In the genomic region with DNA sequence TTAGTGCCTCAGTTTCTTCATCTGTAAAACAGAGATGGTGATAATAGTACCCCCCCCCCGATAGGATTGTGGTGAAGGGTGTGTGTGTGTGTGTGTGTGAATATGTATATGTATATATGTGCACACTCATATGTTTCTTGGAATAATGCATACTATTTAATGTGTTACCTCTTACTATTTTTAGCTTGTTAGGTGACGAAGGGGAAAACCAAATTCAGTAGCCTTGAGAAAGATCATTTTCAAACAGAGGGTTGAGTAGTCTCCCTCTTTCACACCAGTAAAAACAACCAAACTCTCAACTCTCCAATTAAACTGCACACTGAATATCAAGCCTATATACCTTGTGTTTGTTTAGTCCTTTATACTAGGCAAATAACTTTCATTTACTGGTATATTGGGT, we compare ENCODE assay signal across 32 cellular contexts.
"Had no signal": no experiment of that assay in that cellular context is flagged by ENCODE, and none has a peak within 500 bp of the region (broad histone marks: within the 10 kb centered on the region; RNA-seq: fewer than 3 reads in every experiment).

No MANE protein-coding gene starts in this region.

- ATAC-seq: activated CD8-positive, alpha-beta T cell treated with anti-CD3 and anti-CD28 coated beads, Interleukin-2, amount 10 ng/mL, durations not matched to agents 7 days and 5 days had no signal

- FAIRE-seq: bronchial epithelial cell, RCC 7860 had no signal

- H3K4me3 ChIP-seq: adrenal gland, PC-9 had no signal

- H2AFZ ChIP-seq: PC-9 had no signal

- H3K36me3 ChIP-seq: adrenal gland had no signal

- H3K27me3 ChIP-seq: adrenal gland had no signal

- DNase-seq: activated CD4-positive, alpha-beta T cell treated with anti-CD3 and anti-CD28 coated beads, Interleukin-2, amount 10 ng/mL, durations not matched to agents 7 days and 5 days; activated CD4-positive, alpha-beta T cell treated with anti-CD3 and anti-CD28 coated beads, Interleukin-2, amount 50 U/mL, for 48 hours; activated CD8-positive, alpha-beta T cell treated with anti-CD3 and anti-CD28 coated beads, Interleukin-2, amount 10 ng/mL, durations not matched to agents 7 days and 5 days; activated gamma-delta T cell; activated naive CD4-positive, alpha-beta T cell treated with Interleukin-2 at 50 U/mL for 16 hours; activated naive CD8-positive, alpha-beta T cell treated with anti-CD3 and anti-CD28 coated beads, Interleukin-2, amount 10 ng/mL, durations not matched to agents 7 days and 5 days; activated T-cell treated with anti-CD3 and anti-CD28 coated beads, Interleukin-2, amount 50 U/mL, for 24 hours; Kasumi-1; KG1; MM.1S; MV-4-11; NCI-H1092 treated with DMSO at 0.1 percent for 48 hours; NCI-H1417; NCI-H146; NCI-H187; NCI-H2029 treated with DMSO at 0.1 percent for 48 hours; NCI-H2107; NCI-H2171; NCI-H510A; NCI-H526; NCI-H748 treated with DMSO at 0.1 percent for 48 hours; NK-92 treated with Interleukin-12 subunit alpha and Interleukin-12 subunit beta, amount 100 ng/mL, for 24 hours; PC-9; SIG-M5; SW 1271; T-helper 1 cell; T-helper 2 cell; T-helper 9 cell had no signal

- H3K9me3 ChIP-seq: adrenal gland had no signal

- H3K4me2 ChIP-seq: PC-9 had no signal

- H3K27ac ChIP-seq: PC-9, RWPE1 had no signal
